20 cellular contexts compared by ENCODE assay signal in genomic region chr3:174335324-174335723, GRCh38.
DNase-seq lines count a peak whose midpoint lies in the region; ATAC-seq, FAIRE-seq and TF ChIP-seq lines count a peak whose summit lies in the region.
"Had no signal": no experiment of that assay in that cellular context is flagged by ENCODE, and none has a peak within 500 bp of the region (broad histone marks: within the 10 kb centered on the region; RNA-seq: fewer than 3 reads in every experiment).

No MANE protein-coding gene starts in this region.

- H3K4me1 ChIP-seq in K562 (replicated peaks in 1 of 2; ENCODE audit: control insufficient read depth in 2 of 2, insufficient read depth in 2 of 2, low read length in 2 of 2) (no peaks in the 10 kb centered on the region), H1 (replicated peaks in 1 of 4; ENCODE audit: control insufficient read depth in 3 of 4, insufficient read depth in 4 of 4, low read length in 3 of 4) (peaks cover 0 to 5% (median 0%) of the 10 kb centered on the region in 4 experiments; a peak in 2 of 7 replicates)
- H3K4me1 ChIP-seq: A549, BE2C, BLaER1 had no signal

- H3K9me3 Mint-ChIP-seq in CD14-positive monocyte, result peaks cover 0 to 7% (median 2%) of the 10 kb centered on the region in 7 donors

- H3K9me3 ChIP-seq in K562 (replicated peaks; ENCODE audit: control insufficient read depth, insufficient read depth, low read depth, low read length) (no peaks in the 10 kb centered on the region), H1 (ENCODE audit: insufficient read depth in 2 of 2, low read depth in 1 of 2, low read length in 1 of 2) (no peaks in the 10 kb centered on the region)
- H3K9me3 ChIP-seq: A549, BE2C, BLaER1, Caco-2 had no signal

- TF ChIP-seq EP300 in K562 (IDR thresholded peaks at IDR 0.05; ENCODE audit: low read length), result no peak
- no peak for TF ChIP-seq EP300 in H1 (IDR thresholded peaks at IDR 0.05; ENCODE audit: borderline replicate concordance in 1 of 2, low read depth in 2 of 2, low read length in 2 of 2)

- 0 out of 2 replicates have a peak overlapping the region, but pooled peaks have one; percentile 39 for H2BK12ac ChIP-seq in H1 (ENCODE audit: low read depth, low read length)

- H2AFZ ChIP-seq in K562 (ENCODE audit: low read depth, low read length) (no peak overlapping the region), H1 (ENCODE audit: low read length) (no peak overlapping the region)

- H2BK120ac ChIP-seq in H1 (replicated peaks; ENCODE audit: low read depth, low read length), result no peak overlapping the region

- BruUV-seq in K562 (replicated peaks; lab: Mats Ljungman, UMichigan), result no TSS peak

- H3K79me2 ChIP-seq in K562 (ENCODE audit: control insufficient read depth, insufficient read depth, low read length) (no peaks in the 10 kb centered on the region), H1 (ENCODE audit: control insufficient read depth in 1 of 2, insufficient read depth in 2 of 2, low read length in 2 of 2) (no peaks in the 10 kb centered on the region)

- H3K23me2 ChIP-seq in H1 (ENCODE audit: low read depth, low read length), result no peaks in the 10 kb centered on the region

- H2BK5ac ChIP-seq in H1 (ENCODE audit: low read depth, low read length), result no peak overlapping the region

- H4K91ac ChIP-seq in H1 (replicated peaks; ENCODE audit: insufficient read length, low read length), result no peak overlapping the region

- no peak overlapping the region for H3K4ac ChIP-seq in H1 (replicated peaks; ENCODE audit: insufficient read length, low read depth, low read length)

- H3K4me3 Mint-ChIP-seq in CD14-positive monocyte, result no peak overlapping the region
- H3K4me3 Mint-ChIP-seq: CD4-positive, alpha-beta T cell; CD8-positive, alpha-beta T cell had no signal

- in situ Hi-C loops in K562 (cut with MboI), result no loop called here

- no peak overlapping the region for H3K56ac ChIP-seq in H1 (replicated peaks; ENCODE audit: insufficient read length, low read depth, low read length)

- H3K27me3 ChIP-seq in K562 (ENCODE audit: control insufficient read depth in 2 of 2, insufficient read depth in 2 of 2, low read length in 2 of 2) (no peaks in the 10 kb centered on the region), H1 (replicated peaks in 1 of 4; ENCODE audit: control insufficient read depth in 3 of 4, extremely low read depth in 1 of 4, insufficient read depth in 3 of 4, low read length in 3 of 4) (no peaks in the 10 kb centered on the region)
- H3K27me3 ChIP-seq: BE2C, BLaER1 had no signal

- no peak for ATAC-seq in K562
- ATAC-seq: A549; CD8-positive, alpha-beta T cell had no signal

- no peak overlapping the region for H3K14ac ChIP-seq in H1 (ENCODE audit: insufficient read length)

- H3K4me3 ChIP-seq in K562 (no peak overlapping the region), H1 (ENCODE audit: extremely low read depth in 1 of 4, insufficient read depth in 2 of 4, low read depth in 3 of 4, low read length in 4 of 4) (no peak overlapping the region)
- H3K4me3 ChIP-seq: A549, BLaER1 had no signal

- 0% methylated on average over 1 of the region's 1 CpG for WGBS in K562 (ENCODE audit: insufficient coverage, low coverage, missing lambda C conversion rate)
- 75% methylated on average over 1 of the region's 1 CpG; no CpG with 5 or more reads in 1 of the 2 experiments for WGBS in H1 (ENCODE audit: extremely low coverage in 1 of 2, insufficient coverage in 1 of 2, insufficient read length in 1 of 2, insufficient replicate concordance in 2 of 2, low coverage in 1 of 2, low lambda C conversion rate in 2 of 2, missing lambda C conversion rate in 1 of 2), 2 experiments

- no peak overlapping the region for H4K8ac ChIP-seq in H1 (ENCODE audit: extremely low read depth, insufficient read depth, low read length)

- H3K4me2 ChIP-seq in K562 (ENCODE audit: insufficient read depth, low read length) (no peak overlapping the region), H1 (ENCODE audit: insufficient read depth in 1 of 2, low read depth in 2 of 2, low read length in 2 of 2) (no peak overlapping the region)
- H3K4me2 ChIP-seq: A549, BLaER1 had no signal

- H3K27ac Mint-ChIP-seq in CD14-positive monocyte, result peak overlapping the region in 6 of 7 donors; percentile 30 to 80 (median 50)
- H3K27ac Mint-ChIP-seq: CD4-positive, alpha-beta T cell; CD8-positive, alpha-beta T cell had no signal

- CTCF ChIA-PET in K562 (lab: Yijun Ruan, JAX; ENCODE audit: low intra/inter-chr PET ratio), result no interaction called here
- CTCF ChIA-PET in H1 (lab: Charles Lee; ENCODE audit: partially characterized antibody), result no interaction called here

- FAIRE-seq in K562 (lab: Jason Lieb, UNC) (no peak), H1 (lab: Jason Lieb, UNC) (no peak)
- FAIRE-seq: A549, D721Med, G401.6, GM12891 had no signal

- peaks cover 0 to 10% of the 10 kb centered on the region in 2 donors for H3K36me3 Mint-ChIP-seq in CD14-positive monocyte
- H3K36me3 Mint-ChIP-seq: CD8-positive, alpha-beta T cell had no signal

- no peak for TF ChIP-seq CTCF in 22Rv1 (IDR thresholded peaks at IDR 0.05)
- TF ChIP-seq CTCF in CD14-positive monocyte (IDR thresholded peaks at IDR 0.05), result no peak
- no peak for TF ChIP-seq CTCF in K562 (IDR thresholded peaks at IDR 0.05 in 2 of 3, conservative IDR thresholded peaks at IDR 0.05 in 1 of 3; ENCODE audit: insufficient read depth in 2 of 3, low read depth in 1 of 3, low read length in 3 of 3)
- no peak for TF ChIP-seq CTCF in H1 (IDR thresholded peaks at IDR 0.05; ENCODE audit: control extremely low read depth in 1 of 3, insufficient read depth in 1 of 3, low read depth in 1 of 3, low read length in 3 of 3)

- H3K79me1 ChIP-seq in H1 (ENCODE audit: low read depth, low read length), result no peaks in the 10 kb centered on the region

- H3K36me3 ChIP-seq in K562 (ENCODE audit: control insufficient read depth, insufficient read depth, low read length) (no peaks in the 10 kb centered on the region), H1 (ENCODE audit: control insufficient read depth in 2 of 4, insufficient read depth in 4 of 4, low read length in 3 of 4) (no peaks in the 10 kb centered on the region)
- H3K36me3 ChIP-seq: BE2C, BLaER1 had no signal

- intact Hi-C loops in CD14-positive monocyte (cut with micrococcal nuclease), result loop anchor here in 1 of 2 donors (10.0 kb wide), 1 partner anchor 109 kb away; no protein-coding TSS in a partner anchor
- intact Hi-C loops in K562 (cut with micrococcal nuclease), result no loop called here

- peaks cover 0 to 3% (median 0%) of the 10 kb centered on the region in 3 donors for H3K27me3 Mint-ChIP-seq in CD14-positive monocyte (ENCODE audit: low read depth in 3 of 3)
- H3K27me3 Mint-ChIP-seq: CD4-positive, alpha-beta T cell had no signal

- H3K27ac ChIP-seq in 22Rv1 (0 out of 2 replicates have a peak overlapping the region, but pooled peaks have one; percentile 33), K562 (ENCODE audit: extremely low read depth, low read depth, low read length) (no peak overlapping the region), H1 (ENCODE audit: low read depth, low read length) (no peak overlapping the region)
- H3K27ac ChIP-seq: A549, BLaER1 had no signal

- no peak for DNase-seq in CD14-positive monocyte (ENCODE audit: low spot score)
- DNase-seq in K562 (ENCODE audit: extremely low read depth in 1 of 4, low spot score in 3 of 4), result no peak
- no peak for DNase-seq in H1 (ENCODE audit: low read depth in 1 of 2, low spot score in 2 of 2)
- DNase-seq in NCI-H510A treated with DMSO at 0.1 percent for 48 hours (lab: John Stamatoyannopoulos, UW), result no peak
- DNase-seq in stimulated activated naive CD4-positive, alpha-beta T cell treated with Interleukin-2 at 50 U/mL for 16 hours (lab: John Stamatoyannopoulos, UW), result no peak
- DNase-seq in AG08395 (ENCODE audit: low spot score), result no peak
- DNase-seq: BE2C; C1 segment of cervical spinal cord; Caco-2; Calu3; CD4-positive, alpha-beta T cell; CD8-positive, alpha-beta T cell; DMS79 treated with DMSO at 0.1 percent for 48 hours; GF-D8 had no signal

- TF ChIP-seq POLR2A in K562 (conservative IDR thresholded peaks at IDR 0.05), result no peak
- no peak for TF ChIP-seq POLR2A in H1 (IDR thresholded peaks at IDR 0.05; ENCODE audit: control extremely low read depth in 1 of 2, low read depth in 2 of 2, low read length in 2 of 2)

- H3K9ac ChIP-seq in K562 (ENCODE audit: insufficient read depth in 1 of 2, low read depth in 2 of 2, low read length in 2 of 2) (no peak overlapping the region), H1 (replicated peaks in 1 of 4; ENCODE audit: extremely low read depth in 1 of 4, low read depth in 3 of 4, low read length in 3 of 4) (no peak overlapping the region)
- H3K9ac ChIP-seq: BLaER1 had no signal

- H3K23ac ChIP-seq in H1 (ENCODE audit: insufficient read length), result no peak overlapping the region

- peak overlapping the region; percentile 73; the same call in 1 of the 2 replicates for H2BK15ac ChIP-seq in H1 (ENCODE audit: low read length)

- peaks cover 55% of the 10 kb centered on the region for H3K4me1 Mint-ChIP-seq in CD14-positive monocyte

- no peak overlapping the region for H3K18ac ChIP-seq in H1 (ENCODE audit: extremely low read depth, low read length)

- H4K20me1 ChIP-seq in K562 (replicated peaks; ENCODE audit: control insufficient read depth, insufficient read depth, low read length), result no peaks in the 10 kb centered on the region
- H4K20me1 ChIP-seq in H1 (replicated peaks in 1 of 2; ENCODE audit: control insufficient read depth in 1 of 2, insufficient read depth in 2 of 2, low read length in 2 of 2), result no peaks in the 10 kb centered on the region
- H4K20me1 ChIP-seq: BLaER1 had no signal

- POLR2A ChIA-PET in K562 (lab: Yijun Ruan, JAX), result no interaction called here
- POLR2A ChIA-PET in H1 (lab: Charles Lee; ENCODE audit: partially characterized antibody), result interaction anchor here (1.3 kb wide), 1 partner anchor 9 kb away, joined by 4 read pairs; no protein-coding TSS in a partner anchor

- H3K9me1 ChIP-seq in K562 (ENCODE audit: control insufficient read depth, insufficient read depth, low read length), result no peaks in the 10 kb centered on the region

- H2AK5ac ChIP-seq in H1 (ENCODE audit: low read depth, low read length), result no peak overlapping the region

- H2BK20ac ChIP-seq in H1 (ENCODE audit: low read length), result no peak overlapping the region

- no peak overlapping the region for H4K5ac ChIP-seq in H1 (ENCODE audit: insufficient read length, low read depth, low read length)

- TF ChIP-seq RAD21 in K562 (CRISPR knock-in tag; conservative IDR thresholded peaks at IDR 0.05 in 1 of 2, IDR thresholded peaks at IDR 0.05 in 1 of 2) (no peak), H1 (IDR thresholded peaks at IDR 0.05 in 1 of 2, conservative IDR thresholded peaks at IDR 0.05 in 1 of 2; ENCODE audit: low read depth in 2 of 2, low read length in 2 of 2) (no peak)

TF ChIP-seq in K562, 482 proteins besides CTCF, POLR2A, EP300 and RAD21 (continues in another document):
- TF ChIP-seq ZNF134 (CRISPR knock-in tag; conservative IDR thresholded peaks at IDR 0.05) (no peak), MEF2A (IDR thresholded peaks at IDR 0.05; ENCODE audit: control insufficient read depth, low read depth, low read length) (no peak), IRF2 (CRISPR knock-in tag; IDR thresholded peaks at IDR 0.05) (no peak)

TF ChIP-seq in H1, 55 proteins besides CTCF, POLR2A, EP300 and RAD21 (continues in another document):
- TF ChIP-seq CBX5 (IDR thresholded peaks at IDR 0.05; ENCODE audit: low read depth, low read length) (no peak), POLR2AphosphoS5 (IDR thresholded peaks at IDR 0.05; ENCODE audit: low read depth, low read length) (no peak), CEBPB (IDR thresholded peaks at IDR 0.05; ENCODE audit: low read depth, low read length) (peak; percentile 59; the same call in 1 of the 2 replicates), TBP (IDR thresholded peaks at IDR 0.05; ENCODE audit: low read depth, low read length) (no peak)
